In the genomic region with DNA sequence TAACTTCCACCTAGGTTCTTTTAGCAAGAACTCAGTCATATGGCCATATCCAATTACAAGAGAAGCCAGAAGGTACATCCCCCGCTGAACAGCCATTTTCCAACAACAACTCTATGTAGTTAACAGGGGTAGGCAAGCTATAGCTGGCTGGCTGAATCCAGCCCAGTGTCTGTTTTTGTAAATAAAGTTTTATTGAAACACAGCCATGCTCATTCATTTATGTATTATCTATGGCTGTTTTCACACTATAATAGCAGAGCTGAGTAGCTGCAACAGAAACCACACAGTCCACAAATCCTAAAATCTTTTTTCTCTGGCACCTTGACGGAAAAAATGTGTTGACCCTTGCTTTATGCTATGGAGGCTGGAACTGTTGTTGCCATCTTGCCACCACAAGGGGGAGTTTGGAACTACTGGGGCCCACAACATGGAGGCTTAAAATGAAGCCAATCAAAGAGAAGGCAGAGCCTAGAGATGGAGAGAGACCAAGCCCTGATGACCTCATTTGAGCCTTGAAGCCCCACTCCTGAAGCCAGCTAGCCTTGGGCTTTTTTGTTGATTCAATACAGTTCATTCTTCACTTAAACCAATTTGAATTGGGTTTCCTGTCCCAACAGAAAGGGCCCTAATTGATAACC, we compare ENCODE assay signal across 9 cellular contexts. TPM values are rescaled to one million over a fixed set of nuclear protein-coding genes. Genes with fewer than 3 reads are reported as not detected.
A peak's percentile ranks its signal among the peaks of the same experiment; 100 is the strongest.
DNase-seq lines count a peak whose midpoint lies in the region; ATAC-seq and TF ChIP-seq lines count a peak whose summit lies in the region.
"Had no signal": no experiment of that assay in that cellular context is flagged by ENCODE, and none has a peak within 500 bp of the region (broad histone marks: within the 10 kb centered on the region; RNA-seq: fewer than 3 reads in every experiment).

No MANE protein-coding gene starts in this region.

- ATAC-seq in HG03432 (IDR thresholded peaks at IDR 0.05; ENCODE audit: unreplicated experiment) (peak; percentile 81), RWPE2 (ENCODE audit: low read depth) (peak; percentile 54; the same call in 2 of the 3 replicates)

- no peaks in the 10 kb centered on the region for H3K36me3 ChIP-seq in RWPE2 (ENCODE audit: low read depth)
- no peaks in the 10 kb centered on the region for H3K36me3 ChIP-seq in esophagus muscularis mucosa
- H3K36me3 ChIP-seq in prostate gland: no peaks in the 10 kb centered on the region
- H3K36me3 ChIP-seq in suprapubic skin: no peaks in the 10 kb centered on the region
- H3K36me3 ChIP-seq: thoracic aorta had no signal

- WGBS in esophagus muscularis mucosa: 97% methylated on average over 2 of the region's 2 CpGs
- 100% methylated on average over 2 of the region's 2 CpGs for WGBS in prostate gland
- 97% methylated on average over 2 of the region's 2 CpGs for WGBS in suprapubic skin

- DNase-seq in activated CD8-positive, alpha-beta memory T cell treated with anti-CD3 and anti-CD28 coated beads, Interleukin-2, amount 50 U/mL, for 4 hours: peak; percentile 19
- no peak for DNase-seq in activated CD8-positive, alpha-beta memory T cell treated with anti-CD3 and anti-CD28 coated beads for 24 hours
- DNase-seq in GM20000 (ENCODE audit: low spot score) (peak; percentile 59), RWPE2 (ENCODE audit: low spot score) (no peak), esophagus muscularis mucosa (ENCODE audit: extremely low spot score) (no peak), prostate gland (ENCODE audit: low spot score) (no peak), suprapubic skin (ENCODE audit: low spot score in 2 of 2) (no peak)

- peaks cover 3% of the 10 kb centered on the region for H3K4me1 ChIP-seq in RWPE2 (ENCODE audit: insufficient read depth, poor library complexity, severe bottlenecking)
- peaks cover 0 to 1% (median under 1%) of the 10 kb centered on the region in 4 donors for H3K4me1 ChIP-seq in esophagus muscularis mucosa
- H3K4me1 ChIP-seq in prostate gland (replicated peaks): no peaks in the 10 kb centered on the region
- peaks cover 21% of the 10 kb centered on the region for H3K4me1 ChIP-seq in suprapubic skin

- TF ChIP-seq EP300 in esophagus muscularis mucosa (IDR thresholded peaks at IDR 0.05) (no peak), suprapubic skin (IDR thresholded peaks at IDR 0.05) (no peak)

- TF ChIP-seq CTCF in GM20000 (IDR thresholded peaks at IDR 0.05; ENCODE audit: extremely low read depth, missing control alignments) (peak; percentile 39), RWPE2 (IDR thresholded peaks at IDR 0.05; ENCODE audit: poor library complexity, severe bottlenecking) (peak; percentile 63), esophagus muscularis mucosa (IDR thresholded peaks at IDR 0.05) (peak in 2 of 3 experiments; percentile 30 to 42), prostate gland (IDR thresholded peaks at IDR 0.05) (peak in 3 of 4 experiments; percentile 22 to 26 (median 24)), suprapubic skin (IDR thresholded peaks at IDR 0.05) (no peak)

- intact Hi-C loops in esophagus muscularis mucosa (cut with DNase I) (no loop called here), prostate gland (cut with DNase I) (no loop called here)

- TF ChIP-seq POLR2A in esophagus muscularis mucosa (IDR thresholded peaks at IDR 0.05; ENCODE audit: low read depth) (no peak), prostate gland (IDR thresholded peaks at IDR 0.05) (no peak), suprapubic skin (IDR thresholded peaks at IDR 0.05) (no peak)

- no peaks in the 10 kb centered on the region for H3K9me3 ChIP-seq in RWPE2 (ENCODE audit: severe bottlenecking)
- no peaks in the 10 kb centered on the region for H3K9me3 ChIP-seq in esophagus muscularis mucosa
- H3K9me3 ChIP-seq in prostate gland: no peaks in the 10 kb centered on the region
- H3K9me3 ChIP-seq in suprapubic skin: no peaks in the 10 kb centered on the region
- H3K9me3 ChIP-seq: thoracic aorta had no signal

- no peak overlapping the region for H3K27ac ChIP-seq in RWPE2 (ENCODE audit: poor library complexity, severe bottlenecking)
- H3K27ac ChIP-seq in esophagus muscularis mucosa (replicated peaks in 1 of 4): no peak overlapping the region
- no peak overlapping the region for H3K27ac ChIP-seq in prostate gland
- no peak overlapping the region for H3K27ac ChIP-seq in suprapubic skin

- H3K4me3 ChIP-seq in RWPE2 (ENCODE audit: severe bottlenecking) (no peak overlapping the region), esophagus muscularis mucosa (no peak overlapping the region), prostate gland (no peak overlapping the region), suprapubic skin (no peak overlapping the region)
- H3K4me3 ChIP-seq: thoracic aorta had no signal

- no peaks in the 10 kb centered on the region for H3K27me3 ChIP-seq in RWPE2 (ENCODE audit: insufficient read depth, poor library complexity, severe bottlenecking)
- no peaks in the 10 kb centered on the region for H3K27me3 ChIP-seq in esophagus muscularis mucosa
- H3K27me3 ChIP-seq in prostate gland (replicated peaks; ENCODE audit: insufficient read depth): no peaks in the 10 kb centered on the region
- no peaks in the 10 kb centered on the region for H3K27me3 ChIP-seq in suprapubic skin

RNA-seq across cellular contexts. Expression of a gene that starts 33.3 kb away (rescaled TPM):
- 10 to 100 TPM; 43.2 to 61.9 (median 48.8) TPM for total RNA-seq in esophagus muscularis mucosa
- 10 to 100 TPM; 53.4 to 64.3 TPM for total RNA-seq in prostate gland
- 100 to 1,000 TPM in 3 of 4 donors, 10 to 100 TPM in 1; 77.1 to 239 (median 109) TPM for total RNA-seq in suprapubic skin

RNA-seq across cellular contexts. Expression of a gene that starts 51.2 kb away (rescaled TPM):
- total RNA-seq in esophagus muscularis mucosa (100 to 1,000 TPM in 2 of 4 donors, 10 to 100 TPM in 2; 60.1 to 228 (median 99.2) TPM), prostate gland (100 to 1,000 TPM in 1 of 2 donors, 10 to 100 TPM in 1; 76.4 to 127 TPM), suprapubic skin (100 to 1,000 TPM in 3 of 4 donors, 10 to 100 TPM in 1; 72.6 to 335 (median 279) TPM)

Comparison
In these comparisons a context has a peak if more than half of its experiments do, and no peak if none do; other contexts are left out.
1. DNase-seq: peak in activated CD8-positive, alpha-beta memory T cell treated with anti-CD3 and anti-CD28 coated beads, Interleukin-2, amount 50 U/mL, for 4 hours (single experiment) and GM20000 (single experiment); none in activated CD8-positive, alpha-beta memory T cell treated with anti-CD3 and anti-CD28 coated beads for 24 hours (single experiment), RWPE2 (single experiment), esophagus muscularis mucosa (single experiment), prostate gland (single experiment) and suprapubic skin (0 of 2).
2. CTCF ChIP-seq: peak in GM20000 (single experiment), RWPE2 (single experiment), esophagus muscularis mucosa (2 of 3) and prostate gland (3 of 4); none in suprapubic skin (0 of 2).